18 cellular contexts compared by ENCODE assay signal in the genomic region with DNA sequence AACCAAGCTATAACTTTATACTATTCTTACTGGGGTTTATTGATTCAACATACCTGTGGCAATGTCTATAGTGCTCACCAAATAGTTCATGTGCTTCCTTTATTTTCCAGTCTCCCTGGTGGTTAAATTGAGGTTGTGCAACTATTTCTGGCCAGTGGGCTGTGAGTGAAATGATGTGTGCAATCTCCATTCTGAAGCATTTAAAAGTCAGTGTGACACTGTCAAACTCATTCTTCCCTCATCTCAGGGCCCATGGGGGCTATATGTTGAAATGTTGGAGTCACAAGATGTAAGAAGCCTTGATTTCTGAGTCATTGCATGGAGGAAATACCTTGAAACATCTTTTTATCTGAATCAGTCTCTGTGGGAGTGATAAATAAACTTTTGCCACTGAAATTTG.
DNase-seq lines count a peak whose midpoint lies in the region; ATAC-seq and TF ChIP-seq lines count a peak whose summit lies in the region.
"Had no signal": no experiment of that assay in that cellular context is flagged by ENCODE, and none has a peak within 500 bp of the region (broad histone marks: within the 10 kb centered on the region; RNA-seq: fewer than 3 reads in every experiment).

No MANE protein-coding gene starts in this region.

- H2BK12ac ChIP-seq in trophoblast cell (ENCODE audit: low read length) = no peak overlapping the region

- H3K4ac ChIP-seq in trophoblast cell (ENCODE audit: low read depth, low read length) = no peak overlapping the region

- no peak overlapping the region for H2AFZ ChIP-seq in trophoblast cell (ENCODE audit: insufficient read depth, low read length, poor library complexity)
- H2AFZ ChIP-seq: GM23338 had no signal

- H3K27ac ChIP-seq in trophoblast cell (ENCODE audit: low read depth, low read length) = no peak overlapping the region
- H3K27ac ChIP-seq: adrenal gland, foreskin keratinocyte, suprapubic skin had no signal

- H3K79me1 ChIP-seq in trophoblast cell (ENCODE audit: low read length) = no peaks in the 10 kb centered on the region

- DNase-seq in ELR (ENCODE audit: low read depth) (peak; percentile 1), NAMALWA (ENCODE audit: low spot score) (peak; percentile 2), epithelial cell of proximal tubule (ENCODE audit: low read depth) (peak; percentile 31), trophoblast cell (peak; percentile 73 to 87), NCI-H187 (lab: John Stamatoyannopoulos, UW) (no peak), nucleus accumbens (lab: John Stamatoyannopoulos, UW) (no peak)
- DNase-seq: adrenal gland; effector memory CD4-positive, alpha-beta T cell; NCI-H1694 treated with DMSO at 0.1 percent for 48 hours; NCI-H510A treated with DMSO at 0.1 percent for 48 hours; occipital lobe; SHP77 treated with DMSO at 0.1 percent for 48 hours; T-helper 2 cell had no signal

- H3K79me2 ChIP-seq in trophoblast cell (ENCODE audit: control insufficient read depth, insufficient read depth, low read length, poor library complexity) = no peaks in the 10 kb centered on the region

- H3K36me3 ChIP-seq in trophoblast cell (ENCODE audit: control insufficient read depth in 1 of 2, insufficient read depth in 2 of 2, low read length in 2 of 2) = no peaks in the 10 kb centered on the region
- H3K36me3 ChIP-seq: adrenal gland, suprapubic skin had no signal

- no peak overlapping the region for H4K12ac ChIP-seq in trophoblast cell (ENCODE audit: low read depth, low read length)

- H3K4me1 ChIP-seq in trophoblast cell (ENCODE audit: control insufficient read depth in 1 of 2, insufficient read depth in 2 of 2, low read length in 2 of 2) = no peaks in the 10 kb centered on the region
- H3K4me1 ChIP-seq: adrenal gland, foreskin keratinocyte, suprapubic skin had no signal

- H3K9me3 ChIP-seq in trophoblast cell (ENCODE audit: insufficient read depth, low read depth, low read length) = no peaks in the 10 kb centered on the region
- H3K9me3 ChIP-seq: adrenal gland, suprapubic skin had no signal

- no peak overlapping the region for H3K4me3 ChIP-seq in epithelial cell of proximal tubule (ENCODE audit: low read depth, low read length)
- no peak overlapping the region for H3K4me3 ChIP-seq in trophoblast cell (ENCODE audit: low read depth, low read length)
- H3K4me3 ChIP-seq: adrenal gland, GM23338, smooth muscle cell, suprapubic skin had no signal

- H2BK120ac ChIP-seq in trophoblast cell (ENCODE audit: insufficient read depth, low read length, poor library complexity) = no peak overlapping the region

- no peak overlapping the region for H3K4me2 ChIP-seq in trophoblast cell (ENCODE audit: low read length)
- H3K4me2 ChIP-seq: GM23338, smooth muscle cell had no signal

- no peak overlapping the region for H2BK5ac ChIP-seq in trophoblast cell (ENCODE audit: low read depth, low read length, poor library complexity)

- H3K18ac ChIP-seq in trophoblast cell (ENCODE audit: low read length) = no peak overlapping the region

- H3K23ac ChIP-seq in trophoblast cell (ENCODE audit: low read length) = no peak overlapping the region

- TF ChIP-seq CTCF in epithelial cell of proximal tubule (conservative IDR thresholded peaks at IDR 0.05; ENCODE audit: low read depth, low read length) = peak; percentile 37

- no peak overlapping the region for H4K8ac ChIP-seq in trophoblast cell (ENCODE audit: low read depth, low read length)

- H4K91ac ChIP-seq in trophoblast cell (ENCODE audit: low read depth, low read length) = no peak overlapping the region

- H3K14ac ChIP-seq in trophoblast cell (ENCODE audit: low read length) = no peak overlapping the region

- no peak overlapping the region for H2AK5ac ChIP-seq in trophoblast cell (ENCODE audit: low read length)

- H3K27me3 ChIP-seq in trophoblast cell (ENCODE audit: insufficient read depth, low read length) = no peaks in the 10 kb centered on the region
- H3K27me3 ChIP-seq: foreskin keratinocyte, suprapubic skin had no signal

- no peak overlapping the region for H3K9ac ChIP-seq in trophoblast cell (ENCODE audit: low read length)

- no peak for ATAC-seq in HG03439 (IDR thresholded peaks at IDR 0.05; ENCODE audit: unreplicated experiment)
- ATAC-seq: foreskin keratinocyte, GM23338 had no signal

Comparison
In these comparisons a context has a peak if more than half of its experiments do, and no peak if none do; other contexts are left out.
1. DNase-seq: peak in ELR (single experiment), NAMALWA (single experiment), epithelial cell of proximal tubule (single experiment) and trophoblast cell (2 of 2); none in NCI-H187 (0 of 2) and nucleus accumbens (0 of 56).